10 cellular contexts compared by ENCODE assay signal in the genomic region with DNA sequence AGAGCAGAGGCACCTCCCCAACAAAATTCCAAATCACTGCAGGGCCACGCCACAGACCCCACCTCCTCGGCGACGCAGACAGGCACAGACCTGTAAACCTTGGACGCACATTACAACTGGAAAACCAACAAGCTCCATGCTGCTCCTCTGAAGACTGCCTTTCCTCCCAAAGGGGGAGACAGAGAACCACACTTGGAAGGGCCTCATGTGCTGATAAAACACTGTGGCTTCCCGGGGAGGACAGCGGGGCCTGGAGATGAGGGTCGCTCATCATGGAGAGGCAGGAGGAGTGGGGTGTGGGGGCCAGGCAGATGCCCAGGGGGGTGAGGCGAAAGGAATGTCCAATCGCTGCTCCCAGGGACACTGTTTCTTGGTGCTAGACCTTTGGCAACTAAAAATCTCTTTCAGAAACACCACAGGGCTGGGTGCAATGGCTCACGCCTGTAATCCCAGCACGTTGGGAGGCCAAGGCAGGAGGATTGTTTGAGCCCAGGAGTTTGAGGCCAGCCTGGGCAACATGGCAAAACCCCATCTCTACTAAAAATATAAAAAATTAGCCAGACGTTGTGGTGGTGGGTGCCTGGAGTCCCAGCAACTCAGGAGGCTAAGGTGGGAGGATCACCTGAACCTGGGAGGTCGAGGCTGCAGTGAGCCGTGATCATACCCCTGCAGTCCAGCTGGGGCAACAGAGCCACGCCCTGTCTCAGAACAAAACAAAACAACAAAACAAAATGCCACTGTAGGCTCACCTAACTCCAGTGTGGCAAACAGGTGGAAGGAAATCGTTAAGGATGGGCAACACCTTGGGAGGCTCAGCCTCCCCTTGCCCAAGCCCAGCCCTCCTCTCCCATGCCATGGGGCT. TPM values are rescaled to one million over a fixed set of nuclear protein-coding genes. Genes with fewer than 3 reads are reported as not detected.
A peak's percentile ranks its signal among the peaks of the same experiment; 100 is the strongest.
DNase-seq lines count a peak whose midpoint lies in the region; ATAC-seq, FAIRE-seq and TF ChIP-seq lines count a peak whose summit lies in the region.
"Had no signal": no experiment of that assay in that cellular context is flagged by ENCODE, and none has a peak within 500 bp of the region (broad histone marks: within the 10 kb centered on the region; RNA-seq: fewer than 3 reads in every experiment).

No MANE protein-coding gene starts in this region.

- H3K27me3 Mint-ChIP-seq in activated CD8-positive, alpha-beta T cell treated with anti-CD3 and anti-CD28 coated beads, Interleukin-2, amount 10 ng/mL, durations not matched to agents 7 days and 5 days (ENCODE audit: low read depth), result no peaks in the 10 kb centered on the region
- H3K27me3 Mint-ChIP-seq in activated CD8-positive, alpha-beta T cell treated with anti-CD3 and anti-CD28 coated beads for 36 hours, result no peaks in the 10 kb centered on the region
- no peaks in the 10 kb centered on the region for H3K27me3 Mint-ChIP-seq in astrocyte (ENCODE audit: low read depth, unreplicated experiment)
- H3K27me3 Mint-ChIP-seq in type B pancreatic cell, result no peaks in the 10 kb centered on the region
- H3K27me3 Mint-ChIP-seq in immature natural killer cell (ENCODE audit: low read depth in 3 of 3), result peaks cover 0 to 2% (median 0%) of the 10 kb centered on the region in 3 donors

- CTCF ChIA-PET in activated CD8-positive, alpha-beta T cell treated with anti-CD3 and anti-CD28 coated beads, Interleukin-2, amount 10 ng/mL, durations not matched to agents 7 days and 5 days (lab: Charles Lee), result interaction anchor here (1.2 to 1.4 kb wide), 2 partner anchors 52 to 62 kb away, joined by 3 to 4 read pairs; no protein-coding TSS in a partner anchor
- CTCF ChIA-PET in activated CD8-positive, alpha-beta T cell treated with anti-CD3 and anti-CD28 coated beads for 36 hours (lab: Charles Lee), result interaction anchor here (0.9 kb wide), 1 partner anchor 63 kb away, joined by 3 read pairs; no protein-coding TSS in a partner anchor

- H3K27me3 ChIP-seq in astrocyte (ENCODE audit: insufficient read depth, low read length), result no peaks in the 10 kb centered on the region
- H3K27me3 ChIP-seq in hepatocyte, result no peaks in the 10 kb centered on the region

- no peak overlapping the region for H2AFZ ChIP-seq in astrocyte (ENCODE audit: low read depth, low read length)
- no peak overlapping the region for H2AFZ ChIP-seq in hepatocyte

- H3K36me3 Mint-ChIP-seq in activated CD8-positive, alpha-beta T cell treated with anti-CD3 and anti-CD28 coated beads, Interleukin-2, amount 10 ng/mL, durations not matched to agents 7 days and 5 days (ENCODE audit: low read depth), result peaks cover 8% of the 10 kb centered on the region
- H3K36me3 Mint-ChIP-seq in activated CD8-positive, alpha-beta T cell treated with anti-CD3 and anti-CD28 coated beads for 36 hours (ENCODE audit: low read depth), result peaks cover 11% of the 10 kb centered on the region
- peaks cover 6% of the 10 kb centered on the region for H3K36me3 Mint-ChIP-seq in astrocyte (ENCODE audit: low read depth, unreplicated experiment)
- H3K36me3 Mint-ChIP-seq in type B pancreatic cell, result peaks cover 10% of the 10 kb centered on the region
- peaks cover 5 to 10% (median 8%) of the 10 kb centered on the region in 3 donors for H3K36me3 Mint-ChIP-seq in immature natural killer cell

- H3K36me3 ChIP-seq in astrocyte (ENCODE audit: insufficient read depth, low read length), result no peaks in the 10 kb centered on the region
- H3K36me3 ChIP-seq in hepatocyte (replicated peaks; ENCODE audit: insufficient read depth, low read depth), result peaks cover 3% of the 10 kb centered on the region

- H3K27ac ChIP-seq in astrocyte (ENCODE audit: low read depth, low read length) (no peak overlapping the region), hepatocyte (peak overlapping the region; percentile 34)
- H3K27ac ChIP-seq: C4-2B had no signal

- H3K4me3 ChIP-seq in astrocyte (ENCODE audit: insufficient read depth, low read depth, low read length), result no peak overlapping the region
- H3K4me3 ChIP-seq in hepatocyte, result no peak overlapping the region

- H3K4me1 ChIP-seq in astrocyte (ENCODE audit: insufficient read depth, low read length) (no peaks in the 10 kb centered on the region), hepatocyte (ENCODE audit: insufficient read depth) (peaks cover 35% of the 10 kb centered on the region)

- POLR2A ChIA-PET in activated CD8-positive, alpha-beta T cell treated with anti-CD3 and anti-CD28 coated beads, Interleukin-2, amount 10 ng/mL, durations not matched to agents 7 days and 5 days (lab: Charles Lee), result no interaction called here
- POLR2A ChIA-PET in activated CD8-positive, alpha-beta T cell treated with anti-CD3 and anti-CD28 coated beads for 36 hours (lab: Charles Lee), result no interaction called here

- no peak overlapping the region for H3K4me2 ChIP-seq in astrocyte (ENCODE audit: low read length)
- no peak overlapping the region for H3K4me2 ChIP-seq in hepatocyte

- TF ChIP-seq CTCF in activated CD8-positive, alpha-beta T cell treated with anti-CD3 and anti-CD28 coated beads for 36 hours (IDR thresholded peaks at IDR 0.05), result no peak
- no peak for TF ChIP-seq CTCF in astrocyte (IDR thresholded peaks at IDR 0.05; ENCODE audit: insufficient read depth, low read depth, low read length)
- peak; percentile 44 for TF ChIP-seq CTCF in hepatocyte (IDR thresholded peaks at IDR 0.05; ENCODE audit: poor library complexity)
- TF ChIP-seq CTCF in type B pancreatic cell (conservative IDR thresholded peaks at IDR 0.05), result peak; percentile 52

- H3K9ac ChIP-seq in astrocyte (ENCODE audit: low read length), result no peak overlapping the region

- WGBS in hepatocyte (ENCODE audit: low lambda C conversion rate, missing lambda C conversion rate), result 79% methylated on average over 17 of the region's 17 CpGs

- intact Hi-C loops in activated CD8-positive, alpha-beta T cell treated with anti-CD3 and anti-CD28 coated beads for 36 hours (cut with micrococcal nuclease), result no loop called here

- no peaks in the 10 kb centered on the region for H3K9me3 ChIP-seq in astrocyte (ENCODE audit: insufficient read depth, low read depth, low read length)
- no peaks in the 10 kb centered on the region for H3K9me3 ChIP-seq in hepatocyte (ENCODE audit: low read depth)

- H3K79me2 ChIP-seq in astrocyte (ENCODE audit: insufficient read depth, low read length), result peaks cover 36% of the 10 kb centered on the region
- H3K79me2 ChIP-seq in hepatocyte, result peaks cover 56% of the 10 kb centered on the region

- DNase-seq in activated CD8-positive, alpha-beta T cell treated with anti-CD3 and anti-CD28 coated beads, Interleukin-2, amount 10 ng/mL, durations not matched to agents 7 days and 5 days, result no peak
- DNase-seq in activated CD8-positive, alpha-beta T cell treated with anti-CD3 and anti-CD28 coated beads for 36 hours, result no peak
- peak; percentile 29 for DNase-seq in astrocyte (ENCODE audit: low read depth)
- DNase-seq in hepatocyte (ENCODE audit: low spot score), result peak; percentile 47
- no peak for DNase-seq in type B pancreatic cell (ENCODE audit: extremely low spot score, unreplicated experiment)
- no peak for DNase-seq in stimulated activated CD8-positive, alpha-beta memory T cell treated with anti-CD3 and anti-CD28 coated beads, Interleukin-4, amount 100 ng/mL, for 48 hours
- no peak for DNase-seq in NCI-H1105 treated with DMSO at 0.1 percent for 48 hours (lab: John Stamatoyannopoulos, UW)
- no peak for DNase-seq in immature natural killer cell
- DNase-seq: NCI-H2081 had no signal

- no peak for ATAC-seq in activated CD8-positive, alpha-beta T cell treated with anti-CD3 and anti-CD28 coated beads, Interleukin-2, amount 10 ng/mL, durations not matched to agents 7 days and 5 days
- no peak for ATAC-seq in activated CD8-positive, alpha-beta T cell treated with anti-CD3 and anti-CD28 coated beads for 36 hours

- no peak overlapping the region for H3K4me3 Mint-ChIP-seq in activated CD8-positive, alpha-beta T cell treated with anti-CD3 and anti-CD28 coated beads, Interleukin-2, amount 10 ng/mL, durations not matched to agents 7 days and 5 days
- H3K4me3 Mint-ChIP-seq in activated CD8-positive, alpha-beta T cell treated with anti-CD3 and anti-CD28 coated beads for 36 hours, result no peak overlapping the region
- H3K4me3 Mint-ChIP-seq in astrocyte (ENCODE audit: unreplicated experiment) (no peak overlapping the region), type B pancreatic cell (no peak overlapping the region), immature natural killer cell (no peak overlapping the region)

- no peaks in the 10 kb centered on the region for H3K9me2 ChIP-seq in hepatocyte (replicated peaks; ENCODE audit: insufficient read depth)

- no peaks in the 10 kb centered on the region for H3K9me3 Mint-ChIP-seq in activated CD8-positive, alpha-beta T cell treated with anti-CD3 and anti-CD28 coated beads, Interleukin-2, amount 10 ng/mL, durations not matched to agents 7 days and 5 days (ENCODE audit: insufficient read depth)
- peaks cover 1% of the 10 kb centered on the region for H3K9me3 Mint-ChIP-seq in activated CD8-positive, alpha-beta T cell treated with anti-CD3 and anti-CD28 coated beads for 36 hours
- H3K9me3 Mint-ChIP-seq in astrocyte (ENCODE audit: unreplicated experiment), result peaks cover 3% of the 10 kb centered on the region
- H3K9me3 Mint-ChIP-seq in type B pancreatic cell, result no peaks in the 10 kb centered on the region
- peaks cover 0 to 2% (median 0%) of the 10 kb centered on the region in 6 donors for H3K9me3 Mint-ChIP-seq in immature natural killer cell

- FAIRE-seq in astrocyte (lab: Jason Lieb, UNC), result no peak

- H3K4me1 Mint-ChIP-seq in activated CD8-positive, alpha-beta T cell treated with anti-CD3 and anti-CD28 coated beads, Interleukin-2, amount 10 ng/mL, durations not matched to agents 7 days and 5 days (ENCODE audit: low read depth), result no peaks in the 10 kb centered on the region
- peaks cover 6% of the 10 kb centered on the region for H3K4me1 Mint-ChIP-seq in activated CD8-positive, alpha-beta T cell treated with anti-CD3 and anti-CD28 coated beads for 36 hours (ENCODE audit: low read depth)
- H3K4me1 Mint-ChIP-seq in astrocyte (ENCODE audit: low read depth, unreplicated experiment), result peaks cover 21% of the 10 kb centered on the region
- H3K4me1 Mint-ChIP-seq in type B pancreatic cell (ENCODE audit: unreplicated experiment), result peaks cover 26% of the 10 kb centered on the region
- peaks cover 14 to 31% of the 10 kb centered on the region in 2 donors for H3K4me1 Mint-ChIP-seq in immature natural killer cell

- H3K27ac Mint-ChIP-seq in activated CD8-positive, alpha-beta T cell treated with anti-CD3 and anti-CD28 coated beads, Interleukin-2, amount 10 ng/mL, durations not matched to agents 7 days and 5 days, result peak overlapping the region; percentile 60
- no peak overlapping the region for H3K27ac Mint-ChIP-seq in activated CD8-positive, alpha-beta T cell treated with anti-CD3 and anti-CD28 coated beads for 36 hours
- H3K27ac Mint-ChIP-seq in astrocyte (ENCODE audit: unreplicated experiment) (no peak overlapping the region), type B pancreatic cell (peak overlapping the region; percentile 29), immature natural killer cell (peak overlapping the region in 2 of 6 donors; percentile 36 to 55)

- peaks cover 23% of the 10 kb centered on the region for H4K20me1 ChIP-seq in astrocyte (ENCODE audit: insufficient read depth, low read length)
- H4K20me1 ChIP-seq in hepatocyte (ENCODE audit: insufficient read depth, poor library complexity, severe bottlenecking), result no peaks in the 10 kb centered on the region

RNA-seq across cellular contexts. Expression of a gene that starts 53.8 kb away (rescaled TPM):
- 10 to 100 TPM; 28.7 to 31.1 TPM for total RNA-seq in activated CD8-positive, alpha-beta T cell treated with anti-CD3 and anti-CD28 coated beads, Interleukin-2, amount 10 ng/mL, durations not matched to agents 7 days and 5 days
- 10 to 100 TPM; 16.0 to 17.0 TPM for total RNA-seq in activated CD8-positive, alpha-beta T cell treated with anti-CD3 and anti-CD28 coated beads for 36 hours
- 88.3 and 98.1 TPM in 2 replicates for total RNA-seq in astrocyte
- total RNA-seq in hepatocyte, result 63.0 and 69.5 TPM in 2 replicates
- 150 and 187 TPM in 2 replicates for polyA plus RNA-seq in hepatocyte
- 68.9 and 94.5 TPM in 2 replicates for total RNA-seq in type B pancreatic cell (ENCODE audit: low replicate concordance)
- 10 to 100 TPM; 41.8 to 77.8 (median 49.2) TPM for polyA plus RNA-seq in immature natural killer cell

Comparison
In these comparisons a context has a peak if more than half of its experiments do, and no peak if none do; other contexts are left out.
1. H3K27ac Mint-ChIP-seq: peak in activated CD8-positive, alpha-beta T cell treated with anti-CD3 and anti-CD28 coated beads, Interleukin-2, amount 10 ng/mL, durations not matched to agents 7 days and 5 days (single experiment) and type B pancreatic cell (single experiment); none in activated CD8-positive, alpha-beta T cell treated with anti-CD3 and anti-CD28 coated beads for 36 hours (single experiment) and astrocyte (single experiment).
2. DNase-seq: peak in astrocyte (single experiment) and hepatocyte (single experiment); none in activated CD8-positive, alpha-beta T cell treated with anti-CD3 and anti-CD28 coated beads, Interleukin-2, amount 10 ng/mL, durations not matched to agents 7 days and 5 days (single experiment), activated CD8-positive, alpha-beta T cell treated with anti-CD3 and anti-CD28 coated beads for 36 hours (single experiment), type B pancreatic cell (single experiment), stimulated activated CD8-positive, alpha-beta memory T cell treated with anti-CD3 and anti-CD28 coated beads, Interleukin-4, amount 100 ng/mL, for 48 hours (single experiment), NCI-H1105 treated with DMSO at 0.1 percent for 48 hours (single experiment) and immature natural killer cell (0 of 3).
3. CTCF ChIP-seq: peak in hepatocyte (single experiment) and type B pancreatic cell (single experiment); none in activated CD8-positive, alpha-beta T cell treated with anti-CD3 and anti-CD28 coated beads for 36 hours (single experiment) and astrocyte (single experiment).